1 cellular context compared by ENCODE assay signal in the genomic region with DNA sequence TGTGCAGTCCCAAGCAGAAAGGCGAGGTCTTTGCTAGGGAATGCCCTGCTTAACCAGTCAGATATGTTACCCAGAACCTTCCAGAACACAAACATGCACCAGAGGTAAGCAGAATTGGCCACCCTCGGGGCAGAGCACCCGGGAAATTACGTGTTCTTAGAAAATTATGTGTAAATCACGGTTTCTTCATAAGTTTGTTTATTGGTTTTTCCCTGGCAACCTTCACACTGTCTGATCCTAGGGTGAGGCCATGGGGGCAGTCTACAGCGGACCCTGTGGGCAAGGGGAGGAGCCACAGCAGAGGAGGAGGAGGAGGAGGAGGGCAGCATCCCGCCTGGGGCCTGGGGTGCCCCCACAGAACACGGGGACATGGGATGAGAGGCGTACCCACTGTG.
TF ChIP-seq lines count a peak whose summit lies in the region.

No MANE protein-coding gene starts in this region.

TF ChIP-seq in IMR-90, 13 proteins besides CTCF, POLR2A, EP300 and RAD21:
- TF ChIP-seq CHD1 (IDR thresholded peaks at IDR 0.05; ENCODE audit: low read depth, low read length) (no peak), RCOR1 (IDR thresholded peaks at IDR 0.05; ENCODE audit: insufficient replicate concordance, low read length) (no peak), RFX5 (IDR thresholded peaks at IDR 0.05; ENCODE audit: low read depth, low read length) (no peak)
